Comparison of ENCODE assay signal across 8 cellular contexts in the genomic region with DNA sequence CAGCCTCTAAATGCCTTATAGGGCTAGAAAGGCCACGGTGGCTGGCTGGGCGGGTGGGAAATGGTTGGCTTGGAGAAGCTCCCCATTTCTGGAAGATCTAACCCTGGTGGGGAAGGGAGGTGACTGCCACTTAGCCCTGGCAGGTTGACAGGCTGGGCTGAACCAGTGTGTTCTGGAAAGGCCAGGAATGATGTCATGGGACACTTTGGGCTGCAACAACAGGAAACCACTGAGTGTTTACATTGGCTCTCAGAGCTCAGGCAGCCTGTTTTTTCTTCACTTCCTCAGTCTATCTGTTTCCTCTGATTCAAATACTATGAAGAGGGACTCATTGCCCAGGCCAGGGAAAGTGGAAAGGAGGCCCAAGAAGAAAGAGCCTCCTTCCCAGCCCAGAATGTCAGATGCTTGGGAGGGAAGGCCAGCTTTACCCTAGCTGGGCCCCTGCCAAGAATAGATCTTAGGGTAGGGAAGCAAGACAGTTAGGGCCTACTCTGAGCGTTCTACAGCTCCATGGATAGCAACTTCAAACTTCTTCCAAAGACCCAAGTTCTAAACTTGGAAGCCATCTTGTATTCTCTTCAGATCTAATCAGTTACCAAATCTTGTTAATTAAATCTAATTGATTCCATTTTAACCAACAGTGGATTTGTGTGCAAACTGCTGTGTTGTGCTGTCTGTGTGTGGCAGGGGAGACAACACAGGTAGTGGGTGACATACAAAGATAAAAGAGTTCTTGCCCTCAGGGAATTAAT.
DNase-seq lines count a peak whose midpoint lies in the region; ATAC-seq and TF ChIP-seq lines count a peak whose summit lies in the region.

No MANE protein-coding gene starts in this region.

- H3K4me1 Mint-ChIP-seq in activated T-cell treated with anti-CD3 and anti-CD28 coated beads, Interleukin-2, amount 50 U/mL, for 4 hours (ENCODE audit: low read depth) = peaks cover 72% of the 10 kb centered on the region

- intact Hi-C loops in ovary (cut with DNase I) = no loop called here

- no peak for TF ChIP-seq POLR2A in ovary (IDR thresholded peaks at IDR 0.05)

- H3K36me3 ChIP-seq in ovary = no peaks in the 10 kb centered on the region

- H3K27me3 Mint-ChIP-seq in activated T-cell treated with anti-CD3 and anti-CD28 coated beads, Interleukin-2, amount 50 U/mL, for 4 hours (ENCODE audit: low read depth) = no peaks in the 10 kb centered on the region

- no peak overlapping the region for H3K4me3 ChIP-seq in fibroblast of mammary gland (ENCODE audit: control insufficient read depth, low read depth, low read length)
- H3K4me3 ChIP-seq in ovary = no peak overlapping the region

- H3K4me1 ChIP-seq in ovary (ENCODE audit: insufficient read depth) = no peaks in the 10 kb centered on the region

- H3K4me3 Mint-ChIP-seq in activated T-cell treated with anti-CD3 and anti-CD28 coated beads, Interleukin-2, amount 50 U/mL, for 4 hours = no peak overlapping the region

- TF ChIP-seq CTCF in fibroblast of mammary gland (conservative IDR thresholded peaks at IDR 0.05; ENCODE audit: control insufficient read depth, insufficient read depth, low read depth, low read length) (no peak), ovary (IDR thresholded peaks at IDR 0.05) (peak in 1 of 3 donors; percentile 29)

- CTCF ChIA-PET in HEK293T (lab: Yijun Ruan, JAX) = no interaction called here

- H3K36me3 Mint-ChIP-seq in activated T-cell treated with anti-CD3 and anti-CD28 coated beads, Interleukin-2, amount 50 U/mL, for 4 hours (ENCODE audit: insufficient read depth) = no peaks in the 10 kb centered on the region

- POLR2A ChIA-PET in HEK293T (lab: Yijun Ruan, JAX) = no interaction called here

- ATAC-seq in activated T-cell treated with anti-CD3 and anti-CD28 coated beads, Interleukin-2, amount 50 U/mL, for 4 hours = peak; percentile 63 to 67

- H3K9me3 Mint-ChIP-seq in activated T-cell treated with anti-CD3 and anti-CD28 coated beads, Interleukin-2, amount 50 U/mL, for 4 hours = no peaks in the 10 kb centered on the region

- no peaks in the 10 kb centered on the region for H3K9me3 ChIP-seq in ovary

- DNase-seq in SKM-1 treated with dmso at 0.1 percent for 144 hours (lab: John Stamatoyannopoulos, UW; ENCODE audit: unreplicated experiment) (peak; percentile 43), SKM-1 (lab: John Stamatoyannopoulos, UW; ENCODE audit: unreplicated experiment) (no peak), NCI-H2196 (lab: John Stamatoyannopoulos, UW; ENCODE audit: unreplicated experiment) (peak; percentile 21), fibroblast of mammary gland (ENCODE audit: low read depth) (peak; percentile 91), ovary (peak; percentile 55 to 79 (median 70)), DMS79 treated with DMSO at 0.1 percent for 48 hours (lab: John Stamatoyannopoulos, UW) (no peak), HEK293T (ENCODE audit: extremely low spot score) (no peak)
- peak; percentile 34 for DNase-seq in activated T-cell treated with anti-CD3 and anti-CD28 coated beads, Interleukin-2, amount 50 U/mL, for 4 hours

- 54 to 66% (median 60%) methylated on average over 3 of the region's 3 CpGs for WGBS in ovary, 3 donors

- peak overlapping the region; percentile 69 to 75 for H3K27ac ChIP-seq in ovary

- no peaks in the 10 kb centered on the region for H3K27me3 ChIP-seq in ovary

- TF ChIP-seq EP300 in ovary (IDR thresholded peaks at IDR 0.05) = no peak

TF ChIP-seq in HEK293T, 16 proteins besides CTCF, POLR2A, EP300 and RAD21:
- TF ChIP-seq SP1 (IDR thresholded peaks at IDR 0.05) (no peak), CTBP1 (IDR thresholded peaks at IDR 0.05; ENCODE audit: borderline replicate concordance) (no peak), ARNT (IDR thresholded peaks at IDR 0.05) (no peak), FOXM1 (IDR thresholded peaks at IDR 0.05; ENCODE audit: borderline replicate concordance) (no peak), FOXA1 (IDR thresholded peaks at IDR 0.05) (no peak), TARDBP (IDR thresholded peaks at IDR 0.05) (no peak), ZNF384 (IDR thresholded peaks at IDR 0.05) (no peak), HDGF (IDR thresholded peaks at IDR 0.05; ENCODE audit: borderline replicate concordance) (no peak), BHLHE40 (IDR thresholded peaks at IDR 0.05; ENCODE audit: borderline replicate concordance) (no peak), L3MBTL2 (conservative IDR thresholded peaks at IDR 0.05) (no peak), LEF1 (IDR thresholded peaks at IDR 0.05; ENCODE audit: borderline replicate concordance) (no peak), SUZ12 (IDR thresholded peaks at IDR 0.05) (no peak), FOXK2 (IDR thresholded peaks at IDR 0.05) (no peak), ELF4 (IDR thresholded peaks at IDR 0.05) (no peak), NFRKB (IDR thresholded peaks at IDR 0.05) (no peak)
- TF ChIP-seq, protein P1, sequence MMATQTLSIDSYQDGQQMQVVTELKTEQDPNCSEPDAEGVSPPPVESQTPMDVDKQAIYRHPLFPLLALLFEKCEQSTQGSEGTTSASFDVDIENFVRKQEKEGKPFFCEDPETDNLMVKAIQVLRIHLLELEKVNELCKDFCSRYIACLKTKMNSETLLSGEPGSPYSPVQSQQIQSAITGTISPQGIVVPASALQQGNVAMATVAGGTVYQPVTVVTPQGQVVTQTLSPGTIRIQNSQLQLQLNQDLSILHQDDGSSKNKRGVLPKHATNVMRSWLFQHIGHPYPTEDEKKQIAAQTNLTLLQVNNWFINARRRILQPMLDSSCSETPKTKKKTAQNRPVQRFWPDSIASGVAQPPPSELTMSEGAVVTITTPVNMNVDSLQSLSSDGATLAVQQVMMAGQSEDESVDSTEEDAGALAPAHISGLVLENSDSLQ (IDR thresholded peaks at IDR 0.05) = no peak
TF ChIP-seq in HEK293T: peak in this region for 0.

Comparison
In these comparisons a context has a peak if more than half of its experiments do, and no peak if none do; other contexts are left out.
1. DNase-seq: peak in SKM-1 treated with dmso at 0.1 percent for 144 hours (single experiment), NCI-H2196 (single experiment), activated T-cell treated with anti-CD3 and anti-CD28 coated beads, Interleukin-2, amount 50 U/mL, for 4 hours (single experiment), fibroblast of mammary gland (single experiment) and ovary (5 of 5); none in SKM-1 (single experiment), DMS79 treated with DMSO at 0.1 percent for 48 hours (single experiment) and HEK293T (single experiment).